ENCODE assay signal across 8 cellular contexts in genomic region chr9:136808781-136809158, GRCh38.
A peak's percentile ranks its signal among the peaks of the same experiment; 100 is the strongest.
DNase-seq lines count a peak whose midpoint lies in the region; ATAC-seq and TF ChIP-seq lines count a peak whose summit lies in the region.

No MANE protein-coding gene starts in this region.

- H3K27me3 ChIP-seq in DOHH2 (ENCODE audit: control insufficient read depth, low read length) (no peaks in the 10 kb centered on the region), mucosa of stomach (ENCODE audit: control insufficient read depth, insufficient read depth, low read length) (no peaks in the 10 kb centered on the region)

- H3K4me3 ChIP-seq in DOHH2 (ENCODE audit: low read length): peak overlapping the region; percentile 88
- H3K4me3 ChIP-seq in choroid plexus epithelial cell (ENCODE audit: low read depth, low read length): peak overlapping the region; percentile 87
- peak overlapping the region; percentile 34 for H3K4me3 ChIP-seq in mucosa of stomach (ENCODE audit: low read length)

- peak overlapping the region; percentile 89 for H3K4me2 ChIP-seq in DOHH2 (ENCODE audit: low read length)

- DNase-seq in MV-4-11 (lab: John Stamatoyannopoulos, UW) (peak; percentile 32), choroid plexus epithelial cell (ENCODE audit: low read depth) (peak; percentile 61), NCI-H526 treated with DMSO at 0.1 percent for 48 hours (lab: John Stamatoyannopoulos, UW) (no peak)

- TF ChIP-seq CTCF in DOHH2 (IDR thresholded peaks at IDR 0.05; ENCODE audit: low read depth, low read length, poor library complexity, severe bottlenecking) (no peak), choroid plexus epithelial cell (conservative IDR thresholded peaks at IDR 0.05; ENCODE audit: low read depth, low read length) (no peak)

- no peak for ATAC-seq in HG02759 (IDR thresholded peaks at IDR 0.05; ENCODE audit: unreplicated experiment)
- ATAC-seq in GM21737 (IDR thresholded peaks at IDR 0.05; ENCODE audit: unreplicated experiment): no peak
- no peak for ATAC-seq in HG02970 (IDR thresholded peaks at IDR 0.05; ENCODE audit: low FRiP score, unreplicated experiment)

- H3F3A ChIP-seq in DOHH2 (ENCODE audit: control insufficient read depth, insufficient read depth): no peaks in the 10 kb centered on the region

- H3K9me3 ChIP-seq in DOHH2 (ENCODE audit: control insufficient read depth, insufficient read depth, low read length) (no peaks in the 10 kb centered on the region), mucosa of stomach (ENCODE audit: control insufficient read depth, low read length) (no peaks in the 10 kb centered on the region)

- no peaks in the 10 kb centered on the region for H3K9me2 ChIP-seq in DOHH2 (replicated peaks; ENCODE audit: control insufficient read depth, low read length)

- peaks cover 15% of the 10 kb centered on the region for H4K20me1 ChIP-seq in DOHH2 (ENCODE audit: control insufficient read depth, insufficient read depth, low read depth, low read length)

- peaks cover 72% of the 10 kb centered on the region for H3K79me2 ChIP-seq in DOHH2 (ENCODE audit: control insufficient read depth, low read length)

- H3K27ac ChIP-seq in DOHH2 (ENCODE audit: low read depth, low read length): peak overlapping the region; percentile 50

- peak overlapping the region; percentile 74 for H3K9ac ChIP-seq in mucosa of stomach (ENCODE audit: low read length)

- H3K4me1 ChIP-seq in DOHH2 (ENCODE audit: control insufficient read depth, low read length) (peaks cover 28% of the 10 kb centered on the region), mucosa of stomach (ENCODE audit: control insufficient read depth, insufficient read depth, low read length) (peaks cover 11% of the 10 kb centered on the region)

- H3K36me3 ChIP-seq in DOHH2 (ENCODE audit: control insufficient read depth, low read length): peaks cover 70% of the 10 kb centered on the region
- no peaks in the 10 kb centered on the region for H3K36me3 ChIP-seq in mucosa of stomach (ENCODE audit: control insufficient read depth, insufficient read depth, low read length)

Comparison
In these comparisons a context has a peak if more than half of its experiments do, and no peak if none do; other contexts are left out.
1. H3K4me3 ChIP-seq: peak in every context shown above with its lines; median percentile 88 in DOHH2; 87 in choroid plexus epithelial cell; 34 in mucosa of stomach.